In genomic region chr11:124277809-124278208, GRCh38 we compare ENCODE assay signal across 1 cellular context.
TF ChIP-seq lines count a peak whose summit lies in the region.

No MANE protein-coding gene starts in this region.

TF ChIP-seq in GM23338, 12 proteins besides CTCF, POLR2A, EP300 and RAD21 (continued from another document):
- TF ChIP-seq ZNF462 (CRISPR knock-in tag; IDR thresholded peaks at IDR 0.05) (no peak), ZNF331 (CRISPR knock-in tag; IDR thresholded peaks at IDR 0.05; ENCODE audit: low read depth) (no peak), STAT1 (IDR thresholded peaks at IDR 0.05; ENCODE audit: unreplicated experiment) (no peak), ZNF114 (CRISPR knock-in tag; IDR thresholded peaks at IDR 0.05) (no peak), POLR2AphosphoS5 (IDR thresholded peaks at IDR 0.05; ENCODE audit: low read depth) (no peak), NANOG (IDR thresholded peaks at IDR 0.05; ENCODE audit: borderline replicate concordance) (no peak)
